Comparison of ENCODE assay signal across 9 cellular contexts in the genomic region with DNA sequence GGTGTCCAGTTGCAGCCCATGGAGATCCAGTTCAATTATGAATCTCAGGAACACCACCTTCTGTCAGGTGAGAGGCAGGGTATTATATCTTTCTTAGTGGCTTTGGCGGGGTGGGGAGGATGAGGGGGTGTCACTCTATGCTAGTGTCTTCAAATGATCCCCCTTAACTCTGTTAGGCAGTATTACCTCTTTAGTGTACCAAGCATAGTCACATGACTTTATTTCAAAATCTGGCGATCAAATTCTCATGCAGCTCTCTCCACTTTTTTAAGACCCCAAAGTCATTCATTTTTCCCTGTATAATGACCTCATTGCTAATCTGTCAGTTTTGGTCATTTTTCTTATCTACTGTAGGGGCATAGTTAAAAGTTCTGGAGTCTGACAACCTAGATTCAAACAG. TPM values are rescaled to one million over a fixed set of nuclear protein-coding genes. Genes with fewer than 3 reads are reported as not detected.
A peak's percentile ranks its signal among the peaks of the same experiment; 100 is the strongest.
DNase-seq lines count a peak whose midpoint lies in the region; ATAC-seq and TF ChIP-seq lines count a peak whose summit lies in the region.
"Had no signal": no experiment of that assay in that cellular context is flagged by ENCODE, and none has a peak within 500 bp of the region (broad histone marks: within the 10 kb centered on the region; RNA-seq: fewer than 3 reads in every experiment).

No MANE protein-coding gene starts in this region.

- H3K9me3 ChIP-seq in RWPE2 (ENCODE audit: severe bottlenecking) (no peaks in the 10 kb centered on the region), esophagus squamous epithelium (no peaks in the 10 kb centered on the region)

- H3K27ac ChIP-seq in RWPE2 (ENCODE audit: poor library complexity, severe bottlenecking): no peak overlapping the region
- H3K27ac ChIP-seq in esophagus squamous epithelium: peak overlapping the region in 1 of 4 donors; percentile 91
- H3K27ac ChIP-seq in rectal smooth muscle tissue (ENCODE audit: low read depth, low read length): no peak overlapping the region
- H3K27ac ChIP-seq in substantia nigra (ENCODE audit: low read depth, low read length, poor library complexity, severe bottlenecking): no peak overlapping the region

- TF ChIP-seq POLR2A in esophagus squamous epithelium (IDR thresholded peaks at IDR 0.05): no peak

- no peak for DNase-seq in GM12865 (ENCODE audit: low read depth)
- no peak for DNase-seq in RWPE2 (ENCODE audit: low spot score)
- DNase-seq in esophagus squamous epithelium (lab: John Stamatoyannopoulos, UW): no peak
- DNase-seq in left lobe of liver (ENCODE audit: low spot score): no peak
- no peak for DNase-seq in GM13977 (ENCODE audit: low spot score)
- no peak for DNase-seq in HuH-7.5 (ENCODE audit: low spot score)
- DNase-seq in substantia nigra (lab: John Stamatoyannopoulos, UW): no peak
- DNase-seq: NCI-H510A treated with DMSO at 0.1 percent for 48 hours had no signal

- H3K36me3 ChIP-seq in RWPE2 (ENCODE audit: low read depth) (peaks cover 41% of the 10 kb centered on the region), esophagus squamous epithelium (peaks cover 0 to 33% (median 0%) of the 10 kb centered on the region in 3 donors), rectal smooth muscle tissue (ENCODE audit: control insufficient read depth, insufficient read depth, low read length) (no peaks in the 10 kb centered on the region)

- H3K27me3 ChIP-seq in RWPE2 (ENCODE audit: insufficient read depth, poor library complexity, severe bottlenecking): no peaks in the 10 kb centered on the region
- H3K27me3 ChIP-seq in esophagus squamous epithelium: no peaks in the 10 kb centered on the region
- H3K27me3 ChIP-seq in rectal smooth muscle tissue (ENCODE audit: control insufficient read depth, insufficient read depth, low read length): no peaks in the 10 kb centered on the region

- in situ Hi-C loops in GM13977 (cut with MboI; ENCODE audit: low pct_unique_long_range_greater_than_20kb, low sequenced_read_pairs, unreplicated experiment): no loop called here

- 72 to 85% methylated on average over 2 of the region's 2 CpGs for WGBS in esophagus squamous epithelium, 2 donors

- ATAC-seq in RWPE2 (ENCODE audit: low read depth): no peak
- no peak for ATAC-seq in left lobe of liver

- intact Hi-C loops in esophagus squamous epithelium (cut with DNase I): loop anchor here (5.0 kb wide), 1 partner anchor 49 kb away; the partner anchor contains the start of gene ZNF397

- TF ChIP-seq CTCF in GM12865 (IDR thresholded peaks at IDR 0.05; ENCODE audit: insufficient read depth, low read depth, low read length, missing control alignments) (no peak), RWPE2 (IDR thresholded peaks at IDR 0.05; ENCODE audit: poor library complexity, severe bottlenecking) (no peak), esophagus squamous epithelium (IDR thresholded peaks at IDR 0.05) (no peak), GM13977 (IDR thresholded peaks at IDR 0.05; ENCODE audit: extremely low read depth, insufficient read depth, missing control alignments) (no peak)

- H3K4me3 ChIP-seq in GM12865 (ENCODE audit: low read depth, low read length): peak overlapping the region; percentile 99
- H3K4me3 ChIP-seq in RWPE2 (ENCODE audit: severe bottlenecking): peak overlapping the region; percentile 61
- H3K4me3 ChIP-seq in esophagus squamous epithelium: peak overlapping the region; percentile 65 to 88 (median 74)
- H3K4me3 ChIP-seq in rectal smooth muscle tissue (ENCODE audit: low read length): peak overlapping the region; percentile 84

- H3K9ac ChIP-seq in rectal smooth muscle tissue (ENCODE audit: low read length): no peak overlapping the region

- peaks cover 7% of the 10 kb centered on the region for H3K4me1 ChIP-seq in RWPE2 (ENCODE audit: insufficient read depth, poor library complexity, severe bottlenecking)
- H3K4me1 ChIP-seq in esophagus squamous epithelium: peaks cover 6 to 43% (median 17%) of the 10 kb centered on the region in 3 donors
- H3K4me1 ChIP-seq in rectal smooth muscle tissue (ENCODE audit: control insufficient read depth, insufficient read depth, low read length): no peaks in the 10 kb centered on the region

RNA-seq across cellular contexts. Expression of gene ZSCAN30, which starts 1.1 kb away (rescaled TPM):
- 10 to 100 TPM in 1 of 4 donors, 1 to 10 TPM in 3; 4.1 to 14.9 (median 8.0) TPM for total RNA-seq in esophagus squamous epithelium
- 5.5 TPM for total RNA-seq in left lobe of liver

RNA-seq across cellular contexts. Expression of gene ZNF397, which starts 50.3 kb away (rescaled TPM):
- total RNA-seq in esophagus squamous epithelium (10 to 100 TPM; 10.4 to 24.2 (median 15.5) TPM), left lobe of liver (11.9 TPM)

RNA-seq across cellular contexts. Expression of gene ZNF24, which starts 53.1 kb away (rescaled TPM):
- 10 to 100 TPM; 20.8 to 30.3 (median 23.4) TPM for total RNA-seq in esophagus squamous epithelium
- 20.3 TPM for total RNA-seq in left lobe of liver
